In the genomic region with DNA sequence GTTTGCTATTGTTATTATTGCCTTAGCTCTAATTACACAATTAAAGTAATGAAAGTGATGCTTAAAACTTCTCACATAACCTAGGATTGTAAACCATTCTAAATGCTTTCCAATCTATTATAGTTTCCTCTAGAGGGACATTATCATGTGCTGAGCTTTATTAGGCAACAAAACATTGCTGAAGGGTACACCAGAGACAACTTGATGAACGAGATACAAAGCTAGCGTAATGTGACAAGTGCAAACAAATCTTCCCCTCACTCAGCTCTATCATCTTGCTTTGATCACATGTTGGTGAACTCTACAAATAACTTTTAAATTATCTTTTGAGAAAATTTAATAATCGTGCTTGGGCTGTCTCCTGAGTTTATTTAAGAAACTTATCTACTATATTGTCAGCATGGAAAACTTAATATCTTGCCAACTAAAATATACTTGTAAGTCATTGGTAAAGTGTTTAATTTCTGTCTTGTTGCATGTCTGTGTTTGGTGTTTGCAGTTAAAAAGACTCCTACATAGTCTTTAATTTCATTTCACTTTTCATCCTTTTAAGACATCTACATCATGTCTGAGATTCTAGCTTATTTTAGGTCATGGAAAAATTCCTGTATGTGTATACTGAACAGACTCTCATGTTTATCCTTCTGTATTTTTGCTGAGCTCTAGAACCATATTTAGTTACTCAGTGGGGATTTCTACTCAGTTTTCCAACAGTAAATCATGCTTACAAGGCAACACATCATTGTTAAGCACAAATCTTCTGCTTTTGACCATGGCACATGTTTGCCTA, we compare ENCODE assay signal across 1 cellular context.
TF ChIP-seq lines count a peak whose summit lies in the region.

No MANE protein-coding gene starts in this region.

TF ChIP-seq in IMR-90, 13 proteins besides CTCF, POLR2A, EP300 and RAD21:
- TF ChIP-seq CHD1 (IDR thresholded peaks at IDR 0.05; ENCODE audit: low read depth, low read length) = no peak
